In the genomic region with DNA sequence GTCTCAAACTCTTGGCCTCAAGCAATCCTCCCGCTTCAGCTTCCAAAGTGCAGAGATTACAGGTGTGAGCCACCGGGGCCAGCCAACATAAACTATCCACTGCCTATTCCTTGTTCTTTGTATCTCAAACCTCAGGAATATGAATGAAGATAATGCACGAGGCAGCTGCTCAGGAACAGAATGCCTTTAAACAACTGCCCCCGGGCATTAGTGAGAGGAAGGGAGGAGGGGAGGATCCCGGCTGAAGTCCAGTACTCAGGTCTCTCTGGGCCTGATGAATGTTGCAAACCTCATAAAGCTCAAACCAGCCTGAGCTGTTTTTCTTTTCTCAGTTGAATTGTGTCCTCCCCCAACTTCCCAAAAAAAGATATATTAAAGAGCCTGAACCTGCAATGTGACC, we compare ENCODE assay signal across 15 cellular contexts.
"Had no signal": no experiment of that assay in that cellular context is flagged by ENCODE, and none has a peak within 500 bp of the region (broad histone marks: within the 10 kb centered on the region; RNA-seq: fewer than 3 reads in every experiment).

No MANE protein-coding gene starts in this region.

- H3K27me3 ChIP-seq: cardiac muscle cell, upper lobe of left lung had no signal

- H3K4me3 Mint-ChIP-seq: activated naive CD4-positive, alpha-beta T cell treated with anti-CD3 and anti-CD28 coated beads for 36 hours; activated T-helper 1 cell treated with anti-CD3 and anti-CD28 coated beads, Interleukin-12 subunit alpha, Interleukin-12 subunit beta, Interleukin-2, Interleukin-4 antibody, amounts not matched to agents 30 ng/mL and 10 ng/mL and 1 ng/mL, durations not matched to agents 14 hours and 24 hours and 36 hours; natural killer cell treated with Interleukin-12 subunit alpha and Interleukin-12 subunit beta and Interleukin-15 and Interleukin-18, amount 100 ng/mL, for 72 hours had no signal

- H3K4me3 ChIP-seq: cardiac muscle cell, esophagus squamous epithelium, mucosa of descending colon, upper lobe of left lung had no signal

- H3K4me1 ChIP-seq: esophagus squamous epithelium, upper lobe of left lung had no signal

- H3K9me3 Mint-ChIP-seq: natural killer cell treated with Interleukin-12 subunit alpha and Interleukin-12 subunit beta and Interleukin-15 and Interleukin-18, amount 100 ng/mL, for 72 hours had no signal

- H3K27ac Mint-ChIP-seq: activated naive CD4-positive, alpha-beta T cell treated with anti-CD3 and anti-CD28 coated beads for 36 hours; activated T-helper 1 cell treated with anti-CD3 and anti-CD28 coated beads, Interleukin-12 subunit alpha, Interleukin-12 subunit beta, Interleukin-2, Interleukin-4 antibody, amounts not matched to agents 30 ng/mL and 10 ng/mL and 1 ng/mL, durations not matched to agents 14 hours and 24 hours and 36 hours; natural killer cell treated with Interleukin-12 subunit alpha and Interleukin-12 subunit beta and Interleukin-15 and Interleukin-18, amount 100 ng/mL, for 72 hours had no signal

- ATAC-seq: left colon; mucosa of descending colon; natural killer cell treated with Interleukin-12 subunit alpha and Interleukin-12 subunit beta and Interleukin-15 and Interleukin-18, amount 100 ng/mL, for 72 hours had no signal

- H3K36me3 ChIP-seq: cardiac muscle cell, esophagus squamous epithelium, upper lobe of left lung, WERI-Rb-1 had no signal

- DNase-seq: activated CD4-positive, alpha-beta T cell treated with anti-CD3 and anti-CD28 coated beads for 4 hours; activated naive CD4-positive, alpha-beta T cell treated with anti-CD3 and anti-CD28 coated beads for 36 hours; esophagus squamous epithelium; left colon; mammary epithelial cell; mucosa of descending colon; occipital lobe; stimulated activated CD4-positive, alpha-beta T cell treated with anti-CD3 and anti-CD28 coated beads, Interleukin-12 subunit alpha, Interleukin-12 subunit beta, amount 100 ng/mL, for 4 hours; stimulated activated naive CD4-positive, alpha-beta T cell; T1000; upper lobe of left lung; WERI-Rb-1 had no signal

- H3K27ac ChIP-seq: cardiac muscle cell, esophagus squamous epithelium, upper lobe of left lung, WERI-Rb-1 had no signal
